9 cellular contexts compared by ENCODE assay signal in the genomic region with DNA sequence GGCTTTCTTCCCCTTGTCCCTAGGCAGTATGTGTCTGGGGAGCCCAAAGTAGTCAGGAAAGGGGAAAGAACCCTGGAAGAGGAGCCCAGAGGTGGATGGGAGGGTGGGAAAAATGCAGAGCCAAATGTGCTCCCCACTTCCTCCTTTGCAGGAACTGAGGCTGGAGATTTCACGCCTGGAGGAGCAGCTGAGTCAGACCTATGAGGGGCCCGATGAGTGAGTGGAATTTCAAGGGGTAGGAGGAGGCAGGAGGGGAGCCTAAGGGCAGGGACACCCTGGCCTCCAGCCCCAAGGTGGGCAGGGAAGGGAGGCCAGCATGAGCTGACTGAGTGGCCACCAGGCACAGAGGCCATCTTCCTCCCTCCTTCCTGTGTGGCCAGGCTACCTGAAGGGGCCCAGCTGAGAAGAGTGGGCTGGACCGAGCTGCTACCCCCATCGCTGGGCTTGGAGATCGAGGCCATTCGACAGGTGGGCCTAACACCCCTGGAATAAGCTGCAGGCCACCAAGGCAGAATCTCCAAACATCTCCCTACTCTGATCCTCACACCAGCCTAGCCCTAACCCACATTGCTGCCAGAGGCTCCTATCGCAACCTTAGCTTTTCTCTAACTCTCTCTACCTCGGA. TPM values are rescaled to one million over a fixed set of nuclear protein-coding genes. Genes with fewer than 3 reads are reported as not detected.
DNase-seq lines count a peak whose midpoint lies in the region; ATAC-seq and TF ChIP-seq lines count a peak whose summit lies in the region.
"Had no signal": no experiment of that assay in that cellular context is flagged by ENCODE, and none has a peak within 500 bp of the region (broad histone marks: within the 10 kb centered on the region; RNA-seq: fewer than 3 reads in every experiment).

No MANE protein-coding gene starts in this region.

- peak overlapping the region; percentile 96 for H3K27ac Mint-ChIP-seq in T-helper 2 cell treated with Interferon-gamma antibody and Interleukin-4, amounts not matched to agents 5 μg/mL and 100 μg/mL, for 36 hours
- peak overlapping the region; percentile 78 for H3K27ac Mint-ChIP-seq in activated T-helper 2 cell treated with anti-CD3 and anti-CD28 coated beads, Interferon-gamma antibody, Interleukin-2, Interleukin-4, amounts not matched to agents 10 μg/mL and 5 μg/mL and 100 μg/mL, durations not matched to agents 14 hours and 24 hours and 36 hours

- H3K36me3 ChIP-seq in Loucy (ENCODE audit: insufficient read depth, low read length), result no peaks in the 10 kb centered on the region
- no peaks in the 10 kb centered on the region for H3K36me3 ChIP-seq in neutrophil

- ATAC-seq in GM19328 (IDR thresholded peaks at IDR 0.05; ENCODE audit: unreplicated experiment), result no peak

- no peaks in the 10 kb centered on the region for H3F3A ChIP-seq in Loucy (ENCODE audit: low read depth)

- peak overlapping the region; percentile 63 for H3K4me2 ChIP-seq in Loucy (ENCODE audit: low read depth, low read length, poor library complexity, severe bottlenecking)

- no peaks in the 10 kb centered on the region for H3K79me2 ChIP-seq in Loucy (ENCODE audit: insufficient read depth, low read length)

- H3K4me3 Mint-ChIP-seq in T-helper 2 cell treated with Interferon-gamma antibody and Interleukin-4, amounts not matched to agents 5 μg/mL and 100 μg/mL, for 36 hours, result peak overlapping the region; percentile 71
- peak overlapping the region; percentile 47 for H3K4me3 Mint-ChIP-seq in activated T-helper 2 cell treated with anti-CD3 and anti-CD28 coated beads, Interferon-gamma antibody, Interleukin-2, Interleukin-4, amounts not matched to agents 10 μg/mL and 5 μg/mL and 100 μg/mL, durations not matched to agents 14 hours and 24 hours and 36 hours (ENCODE audit: low read depth)

- TF ChIP-seq CTCF in Loucy (conservative IDR thresholded peaks at IDR 0.05; ENCODE audit: low read length) (no peak), neutrophil (IDR thresholded peaks at IDR 0.05) (no peak)

- H3K27ac ChIP-seq in neutrophil, result peak overlapping the region; percentile 72

- H3K4me1 ChIP-seq in Loucy (ENCODE audit: insufficient read depth, low read length, poor library complexity, severe bottlenecking) (peaks cover 74% of the 10 kb centered on the region), neutrophil (ENCODE audit: control insufficient read depth in 1 of 2, insufficient read depth in 1 of 2, low read depth in 1 of 2, low read length in 1 of 2) (peaks cover 12 to 16% of the 10 kb centered on the region in 2 experiments)

- no peaks in the 10 kb centered on the region for H3K9me3 Mint-ChIP-seq in T-helper 2 cell treated with Interferon-gamma antibody and Interleukin-4, amounts not matched to agents 5 μg/mL and 100 μg/mL, for 36 hours
- H3K9me3 Mint-ChIP-seq in activated T-helper 2 cell treated with anti-CD3 and anti-CD28 coated beads, Interferon-gamma antibody, Interleukin-2, Interleukin-4, amounts not matched to agents 10 μg/mL and 5 μg/mL and 100 μg/mL, durations not matched to agents 14 hours and 24 hours and 36 hours, result no peaks in the 10 kb centered on the region

- H3K27me3 Mint-ChIP-seq in T-helper 2 cell treated with Interferon-gamma antibody and Interleukin-4, amounts not matched to agents 5 μg/mL and 100 μg/mL, for 36 hours (ENCODE audit: low read depth), result peaks cover 3% of the 10 kb centered on the region
- H3K27me3 Mint-ChIP-seq in activated T-helper 2 cell treated with anti-CD3 and anti-CD28 coated beads, Interferon-gamma antibody, Interleukin-2, Interleukin-4, amounts not matched to agents 10 μg/mL and 5 μg/mL and 100 μg/mL, durations not matched to agents 14 hours and 24 hours and 36 hours (ENCODE audit: low read depth), result no peaks in the 10 kb centered on the region

- no peaks in the 10 kb centered on the region for H3K27me3 ChIP-seq in Loucy (ENCODE audit: insufficient read depth, low read length, poor library complexity, severe bottlenecking)
- no peaks in the 10 kb centered on the region for H3K27me3 ChIP-seq in neutrophil

- H4K20me1 ChIP-seq in Loucy (ENCODE audit: insufficient read depth, low read length, poor library complexity, severe bottlenecking), result no peaks in the 10 kb centered on the region

- peaks cover 5% of the 10 kb centered on the region for H3K36me3 Mint-ChIP-seq in T-helper 2 cell treated with Interferon-gamma antibody and Interleukin-4, amounts not matched to agents 5 μg/mL and 100 μg/mL, for 36 hours (ENCODE audit: low read depth)
- H3K36me3 Mint-ChIP-seq in activated T-helper 2 cell treated with anti-CD3 and anti-CD28 coated beads, Interferon-gamma antibody, Interleukin-2, Interleukin-4, amounts not matched to agents 10 μg/mL and 5 μg/mL and 100 μg/mL, durations not matched to agents 14 hours and 24 hours and 36 hours (ENCODE audit: low read depth), result no peaks in the 10 kb centered on the region

- no peak for DNase-seq in T-helper 2 cell treated with Interferon-gamma antibody and Interleukin-4, amounts not matched to agents 5 μg/mL and 100 μg/mL, for 36 hours (ENCODE audit: low spot score)
- no peak for DNase-seq in T-helper 2 cell
- no peak for DNase-seq in activated T-helper 2 cell treated with anti-CD3 and anti-CD28 coated beads, Interferon-gamma antibody, Interleukin-2, Interleukin-4, amounts not matched to agents 10 μg/mL and 5 μg/mL and 100 μg/mL, durations not matched to agents 14 hours and 24 hours and 36 hours (ENCODE audit: low spot score)
- DNase-seq in NCI-H2107 treated with DMSO at 0.1 percent for 48 hours (lab: John Stamatoyannopoulos, UW; ENCODE audit: unreplicated experiment), result no peak
- DNase-seq in hypothalamus (lab: John Stamatoyannopoulos, UW), result no peak
- DNase-seq: NCI-H345 had no signal

- H3K9me3 ChIP-seq in Loucy (ENCODE audit: insufficient read depth, low read depth, low read length), result no peaks in the 10 kb centered on the region
- H3K9me3 ChIP-seq in neutrophil, result no peaks in the 10 kb centered on the region

- no peak overlapping the region for H2AFZ ChIP-seq in Loucy (ENCODE audit: low read length)

- H3K4me1 Mint-ChIP-seq in T-helper 2 cell treated with Interferon-gamma antibody and Interleukin-4, amounts not matched to agents 5 μg/mL and 100 μg/mL, for 36 hours (ENCODE audit: low read depth), result peaks cover 53% of the 10 kb centered on the region
- peaks cover 51% of the 10 kb centered on the region for H3K4me1 Mint-ChIP-seq in activated T-helper 2 cell treated with anti-CD3 and anti-CD28 coated beads, Interferon-gamma antibody, Interleukin-2, Interleukin-4, amounts not matched to agents 10 μg/mL and 5 μg/mL and 100 μg/mL, durations not matched to agents 14 hours and 24 hours and 36 hours (ENCODE audit: low read depth)

- H3K4me3 ChIP-seq in Loucy (ENCODE audit: low read length, poor library complexity, severe bottlenecking) (peak overlapping the region; percentile 47), neutrophil (ENCODE audit: low read depth in 1 of 2, low read length in 1 of 2) (no peak overlapping the region)

- peak overlapping the region; percentile 58 for H3K9ac ChIP-seq in Loucy (ENCODE audit: low read depth, low read length, poor library complexity, severe bottlenecking)

- intact Hi-C loops in activated T-helper 2 cell treated with anti-CD3 and anti-CD28 coated beads, Interferon-gamma antibody, Interleukin-2, Interleukin-4, amounts not matched to agents 10 μg/mL and 5 μg/mL and 100 μg/mL, durations not matched to agents 14 hours and 24 hours and 36 hours (cut with micrococcal nuclease), result no loop called here

- H3K9me2 ChIP-seq in Loucy (replicated peaks; ENCODE audit: low read depth, low read length), result no peaks in the 10 kb centered on the region

RNA-seq across cellular contexts. Expression of a gene that starts 14.3 kb away (rescaled TPM):
- total RNA-seq in activated T-helper 2 cell treated with anti-CD3 and anti-CD28 coated beads, Interferon-gamma antibody, Interleukin-2, Interleukin-4, amounts not matched to agents 10 μg/mL and 5 μg/mL and 100 μg/mL, durations not matched to agents 14 hours and 24 hours and 36 hours, result not detected in 2 replicates

RNA-seq across cellular contexts. Expression of a gene that starts 16.3 kb away (rescaled TPM):
- total RNA-seq in activated T-helper 2 cell treated with anti-CD3 and anti-CD28 coated beads, Interferon-gamma antibody, Interleukin-2, Interleukin-4, amounts not matched to agents 10 μg/mL and 5 μg/mL and 100 μg/mL, durations not matched to agents 14 hours and 24 hours and 36 hours, result not detected in 2 replicates

RNA-seq across cellular contexts. Expression of a gene that starts 20.9 kb away (rescaled TPM):
- total RNA-seq in activated T-helper 2 cell treated with anti-CD3 and anti-CD28 coated beads, Interferon-gamma antibody, Interleukin-2, Interleukin-4, amounts not matched to agents 10 μg/mL and 5 μg/mL and 100 μg/mL, durations not matched to agents 14 hours and 24 hours and 36 hours, result 0.14 and 0.28 TPM in 2 replicates

RNA-seq across cellular contexts. Expression of a gene that starts 32.4 kb away (rescaled TPM):
- total RNA-seq in activated T-helper 2 cell treated with anti-CD3 and anti-CD28 coated beads, Interferon-gamma antibody, Interleukin-2, Interleukin-4, amounts not matched to agents 10 μg/mL and 5 μg/mL and 100 μg/mL, durations not matched to agents 14 hours and 24 hours and 36 hours, result 0.16 TPM in 1 of 2 replicates, not detected in the other

RNA-seq across cellular contexts. Expression of a gene that starts 42.7 kb away (rescaled TPM):
- 136 and 138 TPM in 2 replicates for total RNA-seq in activated T-helper 2 cell treated with anti-CD3 and anti-CD28 coated beads, Interferon-gamma antibody, Interleukin-2, Interleukin-4, amounts not matched to agents 10 μg/mL and 5 μg/mL and 100 μg/mL, durations not matched to agents 14 hours and 24 hours and 36 hours
